In genomic region chr1:156002182-156002911, GRCh38 we compare ENCODE assay signal across 22 cellular contexts. TPM values are rescaled to one million over a fixed set of nuclear protein-coding genes. Genes with fewer than 3 reads are reported as not detected.
DNase-seq lines count a peak whose midpoint lies in the region; ATAC-seq and TF ChIP-seq lines count a peak whose summit lies in the region.
"Had no signal": no experiment of that assay in that cellular context is flagged by ENCODE, and none has a peak within 500 bp of the region (broad histone marks: within the 10 kb centered on the region; RNA-seq: fewer than 3 reads in every experiment).

No MANE protein-coding gene starts in this region.

- no peaks in the 10 kb centered on the region for H4K20me1 ChIP-seq in BLaER1
- H4K20me1 ChIP-seq in neural progenitor cell (ENCODE audit: low read depth): no peaks in the 10 kb centered on the region

- H3K4me3 ChIP-seq in BLaER1 (no peak overlapping the region), neural progenitor cell (no peak overlapping the region)
- H3K4me3 ChIP-seq: left ventricle myocardium inferior had no signal

- H3K4me2 ChIP-seq in BLaER1 (peak overlapping the region; percentile 61), neural progenitor cell (peak overlapping the region; percentile 38)

- H3K9me3 ChIP-seq in BLaER1: no peaks in the 10 kb centered on the region
- no peaks in the 10 kb centered on the region for H3K9me3 ChIP-seq in neural progenitor cell (ENCODE audit: low read depth)
- H3K9me3 ChIP-seq: esophagus squamous epithelium, left ventricle myocardium inferior had no signal

- DNase-seq in HT-29 (ENCODE audit: low spot score): peak; percentile 80
- no peak for DNase-seq in epithelial cell of prostate (ENCODE audit: low read depth, low spot score)
- DNase-seq in neural progenitor cell (ENCODE audit: low spot score): no peak
- no peak for DNase-seq in stimulated activated CD4-positive, alpha-beta T cell treated with anti-CD3 and anti-CD28 coated beads, Interleukin-15, amount 100 ng/mL, for 24 hours
- DNase-seq: activated CD4-positive, alpha-beta memory T cell treated with anti-CD3 and anti-CD28 coated beads, Interleukin-2, amount 10 ng/mL, durations not matched to agents 7 days and 5 days; activated naive CD8-positive, alpha-beta T cell treated with anti-CD3 and anti-CD28 coated beads, Interleukin-2, amount 50 U/mL, for 24 hours; activated T-cell treated with anti-CD3 and anti-CD28 coated beads, Interleukin-2, amount 50 U/mL, for 4 hours; esophagus squamous epithelium; H9; left ventricle myocardium inferior; naive thymus-derived CD8-positive, alpha-beta T cell; NCI-H1092 treated with DMSO at 0.1 percent for 48 hours; NCI-H2081 treated with DMSO at 0.1 percent for 48 hours; SIG-M5; T-helper 2 cell had no signal

- peaks cover 45% of the 10 kb centered on the region for H3K4me1 ChIP-seq in BLaER1
- H3K4me1 ChIP-seq in neural progenitor cell: peaks cover 11% of the 10 kb centered on the region

- H3K27ac ChIP-seq in BLaER1 (peak overlapping the region; percentile 3; the same call in 1 of the 2 replicates), epithelial cell of prostate (peak overlapping the region; percentile 71), neural progenitor cell (no peak overlapping the region)
- H3K27ac ChIP-seq: left ventricle myocardium inferior had no signal

- H3K9ac ChIP-seq in BLaER1 (no peak overlapping the region), neural progenitor cell (no peak overlapping the region)

- no peak overlapping the region for H3K4me3 Mint-ChIP-seq in neural progenitor cell
- H3K4me3 Mint-ChIP-seq: activated CD4-positive, alpha-beta memory T cell treated with anti-CD3 and anti-CD28 coated beads, Interleukin-2, amount 10 ng/mL, durations not matched to agents 7 days and 5 days; activated naive CD8-positive, alpha-beta T cell treated with anti-CD3 and anti-CD28 coated beads, Interleukin-2, amount 50 U/mL, for 24 hours; activated T-cell treated with anti-CD3 and anti-CD28 coated beads, Interleukin-2, amount 50 U/mL, for 4 hours; H9 had no signal

- no peaks in the 10 kb centered on the region for H3K9me3 Mint-ChIP-seq in neural progenitor cell
- H3K9me3 Mint-ChIP-seq: activated CD4-positive, alpha-beta memory T cell treated with anti-CD3 and anti-CD28 coated beads, Interleukin-2, amount 10 ng/mL, durations not matched to agents 7 days and 5 days; activated naive CD8-positive, alpha-beta T cell treated with anti-CD3 and anti-CD28 coated beads, Interleukin-2, amount 50 U/mL, for 24 hours; activated T-cell treated with anti-CD3 and anti-CD28 coated beads, Interleukin-2, amount 50 U/mL, for 4 hours; H9; naive thymus-derived CD8-positive, alpha-beta T cell had no signal

- H3K27me3 ChIP-seq in BLaER1: no peaks in the 10 kb centered on the region
- no peaks in the 10 kb centered on the region for H3K27me3 ChIP-seq in neural progenitor cell
- H3K27me3 ChIP-seq: esophagus squamous epithelium had no signal

- TF ChIP-seq CTCF in neural progenitor cell (IDR thresholded peaks at IDR 0.05): no peak

- no peak overlapping the region for H2AFZ ChIP-seq in neural progenitor cell (replicated peaks)

- ATAC-seq in GM21576 (IDR thresholded peaks at IDR 0.05; ENCODE audit: unreplicated experiment): no peak
- ATAC-seq in HG03457 (IDR thresholded peaks at IDR 0.05; ENCODE audit: unreplicated experiment): no peak
- no peak for ATAC-seq in GM19455 (IDR thresholded peaks at IDR 0.05; ENCODE audit: unreplicated experiment)
- ATAC-seq: activated naive CD8-positive, alpha-beta T cell treated with anti-CD3 and anti-CD28 coated beads, Interleukin-2, amount 50 U/mL, for 24 hours; activated T-cell treated with anti-CD3 and anti-CD28 coated beads, Interleukin-2, amount 50 U/mL, for 4 hours; naive thymus-derived CD8-positive, alpha-beta T cell had no signal

- peaks cover 4% of the 10 kb centered on the region for H3K27me3 Mint-ChIP-seq in neural progenitor cell (ENCODE audit: insufficient read depth, low read depth)
- H3K27me3 Mint-ChIP-seq: activated naive CD8-positive, alpha-beta T cell treated with anti-CD3 and anti-CD28 coated beads, Interleukin-2, amount 50 U/mL, for 24 hours; naive thymus-derived CD8-positive, alpha-beta T cell had no signal

- peaks cover 7% of the 10 kb centered on the region for H3K4me1 Mint-ChIP-seq in neural progenitor cell

- H3K36me3 Mint-ChIP-seq in neural progenitor cell: no peaks in the 10 kb centered on the region

- H3F3A ChIP-seq in neural progenitor cell (ENCODE audit: low read depth): peaks cover 14% of the 10 kb centered on the region

- H3K79me2 ChIP-seq in neural progenitor cell (ENCODE audit: low read depth): no peaks in the 10 kb centered on the region

- no peak overlapping the region for H3K27ac Mint-ChIP-seq in neural progenitor cell
- H3K27ac Mint-ChIP-seq: activated CD4-positive, alpha-beta memory T cell treated with anti-CD3 and anti-CD28 coated beads, Interleukin-2, amount 10 ng/mL, durations not matched to agents 7 days and 5 days; activated naive CD8-positive, alpha-beta T cell treated with anti-CD3 and anti-CD28 coated beads, Interleukin-2, amount 50 U/mL, for 24 hours; progenitor cell of endocrine pancreas had no signal

- H3K36me3 ChIP-seq in BLaER1: peaks cover 8% of the 10 kb centered on the region
- H3K36me3 ChIP-seq in neural progenitor cell: no peaks in the 10 kb centered on the region
- H3K36me3 ChIP-seq: left ventricle myocardium inferior had no signal

RNA-seq across cellular contexts. Expression of gene SSR2, which starts 18.4 kb away (rescaled TPM):
- total RNA-seq in HT-29 (2014; rRNA removed; shearing (Covaris generic)): 227 and 261 TPM in 2 replicates
- total RNA-seq in neural progenitor cell (ENCODE audit: low replicate concordance): 293 and 314 TPM in 2 replicates

RNA-seq across cellular contexts. Expression of gene ARHGEF2, which starts 24.0 kb away (rescaled TPM):
- 150 and 179 TPM in 2 replicates for total RNA-seq in HT-29 (2014; rRNA removed; shearing (Covaris generic))
- total RNA-seq in neural progenitor cell (ENCODE audit: low replicate concordance): 79.7 and 108 TPM in 2 replicates

RNA-seq across cellular contexts. Expression of gene UBQLN4, which starts 51.3 kb away (rescaled TPM):
- 35.7 and 41.0 TPM in 2 replicates for total RNA-seq in HT-29 (2014; rRNA removed; shearing (Covaris generic))
- total RNA-seq in neural progenitor cell (ENCODE audit: low replicate concordance): 43.7 and 64.9 TPM in 2 replicates

RNA-seq across cellular contexts. Expression of gene LAMTOR2, which starts 52.2 kb away (rescaled TPM):
- 108 and 130 TPM in 2 replicates for total RNA-seq in HT-29 (2014; rRNA removed; shearing (Covaris generic))
- total RNA-seq in neural progenitor cell (ENCODE audit: low replicate concordance): 29.4 and 50.6 TPM in 2 replicates

RNA-seq across cellular contexts. Expression of gene RAB25, which starts 58.6 kb away (rescaled TPM):
- 163 and 185 TPM in 2 replicates for total RNA-seq in HT-29 (2014; rRNA removed; shearing (Covaris generic))
- total RNA-seq in neural progenitor cell (ENCODE audit: low replicate concordance): 2.4 and 7.7 TPM in 2 replicates
- total RNA-seq: dermis microvascular lymphatic vessel endothelial cell, left ventricle myocardium inferior, NCI-H460 had no signal
